ENCODE assay signal across 12 cellular contexts in the genomic region with DNA sequence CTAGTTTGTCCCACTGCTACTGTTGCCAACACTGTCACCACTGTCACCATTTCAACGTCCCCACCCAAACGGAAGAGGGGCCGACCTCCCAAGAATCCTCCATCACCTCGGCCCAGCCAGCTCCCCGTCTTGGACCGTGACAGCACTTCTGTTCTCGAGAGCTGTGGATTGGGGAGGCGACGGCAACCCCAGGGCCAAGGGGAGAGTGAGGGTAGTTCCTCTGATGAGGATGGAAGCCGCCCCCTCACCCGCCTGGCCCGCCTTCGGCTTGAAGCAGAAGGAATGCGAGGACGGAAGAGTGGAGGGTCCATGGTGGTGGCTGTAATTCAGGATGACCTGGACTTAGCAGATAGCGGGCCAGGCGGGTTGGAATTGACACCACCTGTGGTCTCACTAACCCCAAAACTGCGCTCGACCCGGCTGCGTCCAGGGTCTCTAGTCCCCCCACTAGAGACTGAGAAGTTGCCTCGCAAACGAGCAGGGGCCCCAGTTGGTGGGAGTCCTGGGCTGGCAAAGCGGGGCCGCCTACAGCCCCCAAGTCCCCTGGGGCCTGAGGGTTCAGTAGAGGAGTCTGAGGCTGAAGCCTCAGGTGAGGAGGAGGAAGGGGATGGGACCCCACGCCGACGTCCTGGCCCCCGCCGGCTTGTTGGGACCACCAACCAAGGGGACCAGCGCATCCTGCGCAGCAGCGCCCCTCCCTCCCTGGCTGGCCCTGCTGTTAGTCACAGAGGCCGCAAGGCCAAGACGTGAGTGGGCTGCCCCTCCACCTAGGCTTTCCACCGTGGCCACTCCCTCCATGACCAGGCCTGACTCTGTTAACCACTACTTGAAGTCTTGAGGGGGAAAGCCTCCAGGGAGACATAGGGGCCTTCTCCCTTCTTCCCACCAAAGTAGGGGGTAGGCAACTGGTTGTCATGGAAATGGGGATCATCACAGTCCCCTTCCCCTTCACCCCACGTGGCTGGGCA. TPM values are rescaled to one million over a fixed set of nuclear protein-coding genes. Genes with fewer than 3 reads are reported as not detected.
DNase-seq lines count a peak whose midpoint lies in the region; ATAC-seq and TF ChIP-seq lines count a peak whose summit lies in the region.
"Had no signal": no experiment of that assay in that cellular context is flagged by ENCODE, and none has a peak within 500 bp of the region (broad histone marks: within the 10 kb centered on the region; RNA-seq: fewer than 3 reads in every experiment).

No MANE protein-coding gene starts in this region.

- no peak overlapping the region for H3K4me3 ChIP-seq in mesodermal cell (ENCODE audit: extremely low read depth, insufficient read depth, low read length, poor library complexity, severe bottlenecking)
- H3K4me3 ChIP-seq: HAP-1 had no signal

- 95 to 98% methylated on average over 21 to 29 of the region's 37 CpGs for WGBS in mesodermal cell (ENCODE audit: insufficient coverage in 2 of 2), 2 experiments

- H3K27ac Mint-ChIP-seq in activated naive CD8-positive, alpha-beta T cell treated with anti-CD3 and anti-CD28 coated beads, Interleukin-2, amount 10 ng/mL, durations not matched to agents 7 days and 5 days, result peak overlapping the region; percentile 63

- H3K4me1 Mint-ChIP-seq in activated naive CD8-positive, alpha-beta T cell treated with anti-CD3 and anti-CD28 coated beads, Interleukin-2, amount 10 ng/mL, durations not matched to agents 7 days and 5 days, result peaks cover 3% of the 10 kb centered on the region
- H3K4me1 Mint-ChIP-seq: brain had no signal

- H3K4me3 Mint-ChIP-seq in activated naive CD8-positive, alpha-beta T cell treated with anti-CD3 and anti-CD28 coated beads, Interleukin-2, amount 10 ng/mL, durations not matched to agents 7 days and 5 days, result no peak overlapping the region
- H3K4me3 Mint-ChIP-seq: brain had no signal

- H3K4me1 ChIP-seq in mesodermal cell (ENCODE audit: control insufficient read depth, insufficient read depth, low read length, poor library complexity, severe bottlenecking), result peaks cover 33% of the 10 kb centered on the region
- H3K4me1 ChIP-seq: HAP-1 had no signal

- no peak for ATAC-seq in activated naive CD8-positive, alpha-beta T cell treated with anti-CD3 and anti-CD28 coated beads, Interleukin-2, amount 10 ng/mL, durations not matched to agents 7 days and 5 days (ENCODE audit: low read depth)
- ATAC-seq in GM21526 (IDR thresholded peaks at IDR 0.05; ENCODE audit: low FRiP score, unreplicated experiment), result no peak

- DNase-seq in activated naive CD8-positive, alpha-beta T cell treated with anti-CD3 and anti-CD28 coated beads, Interleukin-2, amount 10 ng/mL, durations not matched to agents 7 days and 5 days, result no peak
- no peak for DNase-seq in hypothalamus (lab: John Stamatoyannopoulos, UW)
- DNase-seq in stimulated activated CD8-positive, alpha-beta memory T cell treated with anti-CD3 and anti-CD28 coated beads, Interleukin-4, amount 100 ng/mL, for 48 hours, result no peak
- DNase-seq: activated CD4-positive, CD25-positive, alpha-beta regulatory T cell treated with anti-CD3 and anti-CD28 coated beads, Interleukin-2, amount 50 U/mL, for 72 hours; mesenchymal stem cell; NCI-H1694; stimulated activated CD4-positive, alpha-beta T cell treated with anti-CD3 and anti-CD28 coated beads, Interleukin-4, amount 100 ng/mL, for 4 hours had no signal

- H3K36me3 Mint-ChIP-seq in activated naive CD8-positive, alpha-beta T cell treated with anti-CD3 and anti-CD28 coated beads, Interleukin-2, amount 10 ng/mL, durations not matched to agents 7 days and 5 days, result peaks cover 18% of the 10 kb centered on the region

- no peaks in the 10 kb centered on the region for H3K9me3 ChIP-seq in mesodermal cell (ENCODE audit: control insufficient read depth, low read length)
- H3K9me3 ChIP-seq: HAP-1 had no signal

- no peaks in the 10 kb centered on the region for H3K27me3 Mint-ChIP-seq in activated naive CD8-positive, alpha-beta T cell treated with anti-CD3 and anti-CD28 coated beads, Interleukin-2, amount 10 ng/mL, durations not matched to agents 7 days and 5 days
- H3K27me3 Mint-ChIP-seq: brain had no signal

- peaks cover 88% of the 10 kb centered on the region for H3K36me3 ChIP-seq in mesodermal cell (ENCODE audit: control insufficient read depth, insufficient read depth, low read length)

- H3K27ac ChIP-seq in 22Rv1, result peak overlapping the region; percentile 96
- H3K27ac ChIP-seq in mesodermal cell (ENCODE audit: low read depth, low read length, severe bottlenecking), result peak overlapping the region; percentile 10

- POLR2A ChIA-PET in activated naive CD8-positive, alpha-beta T cell treated with anti-CD3 and anti-CD28 coated beads, Interleukin-2, amount 10 ng/mL, durations not matched to agents 7 days and 5 days (lab: Charles Lee), result interaction anchor here (1.3 kb wide), 1 partner anchor 9 kb away, joined by 4 read pairs; a partner anchor contains a TSS

- no peak for TF ChIP-seq CTCF in 22Rv1 (IDR thresholded peaks at IDR 0.05)

- no peaks in the 10 kb centered on the region for H3K9me3 Mint-ChIP-seq in activated naive CD8-positive, alpha-beta T cell treated with anti-CD3 and anti-CD28 coated beads, Interleukin-2, amount 10 ng/mL, durations not matched to agents 7 days and 5 days
- H3K9me3 Mint-ChIP-seq: brain had no signal

RNA-seq across cellular contexts. Expression of a gene that starts 9.0 kb away (rescaled TPM):
- total RNA-seq in activated naive CD8-positive, alpha-beta T cell treated with anti-CD3 and anti-CD28 coated beads, Interleukin-2, amount 10 ng/mL, durations not matched to agents 7 days and 5 days, result 10 to 100 TPM; 48.2 to 48.9 TPM
- 32.7 TPM for polyA plus RNA-seq in mesodermal cell (2013, experiment 1 of 2)
- 27.0 TPM for polyA plus RNA-seq in mesodermal cell (2013, experiment 2 of 2)

RNA-seq across cellular contexts. Expression of a gene that starts 22.6 kb away (rescaled TPM):
- 1 to 10 TPM; 4.4 TPM for total RNA-seq in activated naive CD8-positive, alpha-beta T cell treated with anti-CD3 and anti-CD28 coated beads, Interleukin-2, amount 10 ng/mL, durations not matched to agents 7 days and 5 days
- polyA plus RNA-seq in mesodermal cell (2013, experiment 1 of 2), result 4.5 TPM
- 5.3 TPM for polyA plus RNA-seq in mesodermal cell (2013, experiment 2 of 2)

RNA-seq across cellular contexts. Expression of a gene that starts 22.9 kb away (rescaled TPM):
- total RNA-seq in activated naive CD8-positive, alpha-beta T cell treated with anti-CD3 and anti-CD28 coated beads, Interleukin-2, amount 10 ng/mL, durations not matched to agents 7 days and 5 days, result 100 to 1,000 TPM in 1 of 2 experiments, 10 to 100 TPM in 1; 94.7 to 105 TPM
- 77.9 TPM for polyA plus RNA-seq in mesodermal cell (2013, experiment 1 of 2)
- 66.5 TPM for polyA plus RNA-seq in mesodermal cell (2013, experiment 2 of 2)

RNA-seq across cellular contexts. Expression of a gene that starts 40.3 kb away (rescaled TPM):
- total RNA-seq in activated naive CD8-positive, alpha-beta T cell treated with anti-CD3 and anti-CD28 coated beads, Interleukin-2, amount 10 ng/mL, durations not matched to agents 7 days and 5 days, result 10 to 100 TPM; 89.4 to 92.2 TPM
- polyA plus RNA-seq in mesodermal cell (2013, experiment 1 of 2), result 24.7 TPM
- polyA plus RNA-seq in mesodermal cell (2013, experiment 2 of 2), result 17.1 TPM

RNA-seq across cellular contexts. Expression of a gene that starts 47.7 kb away (rescaled TPM):
- 1 to 10 TPM; 5.2 to 6.0 TPM for total RNA-seq in activated naive CD8-positive, alpha-beta T cell treated with anti-CD3 and anti-CD28 coated beads, Interleukin-2, amount 10 ng/mL, durations not matched to agents 7 days and 5 days
- 19.6 TPM for polyA plus RNA-seq in mesodermal cell (2013, experiment 1 of 2)
- polyA plus RNA-seq in mesodermal cell (2013, experiment 2 of 2), result 18.7 TPM
